In genomic region chr17:82232322-82232785, GRCh38 we compare ENCODE assay signal across 9 cellular contexts. TPM values are rescaled to one million over a fixed set of nuclear protein-coding genes. Genes with fewer than 3 reads are reported as not detected.
DNase-seq lines count a peak whose midpoint lies in the region; ATAC-seq, FAIRE-seq and TF ChIP-seq lines count a peak whose summit lies in the region.
"Had no signal": no experiment of that assay in that cellular context is flagged by ENCODE, and none has a peak within 500 bp of the region (broad histone marks: within the 10 kb centered on the region; RNA-seq: fewer than 3 reads in every experiment).

No MANE protein-coding gene starts in this region.

- TF ChIP-seq EP300 in GM12878 (IDR thresholded peaks at IDR 0.05; ENCODE audit: borderline replicate concordance in 1 of 2, control insufficient read depth in 1 of 2, low read depth in 2 of 2, low read length in 2 of 2), result no peak

- 80% methylated on average over 19 of the region's 20 CpGs for WGBS in GM12878 (ENCODE audit: insufficient coverage, insufficient replicate concordance, low lambda C conversion rate, missing lambda C conversion rate)

- no peak for ATAC-seq in GM12878
- no peak for ATAC-seq in stimulated activated effector memory CD8-positive, alpha-beta T cell treated with anti-CD3 and anti-CD28 coated beads, Interleukin-12 subunit alpha, Interleukin-12 subunit beta, amount 100 ng/mL, for 72 hours

- no peak overlapping the region for H3K9ac ChIP-seq in GM12878 (ENCODE audit: control insufficient read depth, insufficient read depth, low read length)

- TF ChIP-seq RAD21 in GM12878 (IDR thresholded peaks at IDR 0.05; ENCODE audit: insufficient read depth, low read depth, low read length), result no peak

- TF ChIP-seq CTCF in GM12878 (IDR thresholded peaks at IDR 0.05 in 2 of 3, conservative IDR thresholded peaks at IDR 0.05 in 1 of 3; ENCODE audit: control insufficient read depth in 2 of 3, extremely low read depth in 1 of 3, insufficient read depth in 1 of 3, low read depth in 3 of 3, low read length in 3 of 3) (no peak), GM13977 (IDR thresholded peaks at IDR 0.05; ENCODE audit: extremely low read depth, insufficient read depth, missing control alignments) (no peak)

- H3K9me3 ChIP-seq in GM12878 (replicated peaks; ENCODE audit: control insufficient read depth, insufficient read depth, low read length) (no peaks in the 10 kb centered on the region), iPS-18c (ENCODE audit: control insufficient read depth, insufficient read depth, low read length) (no peaks in the 10 kb centered on the region)

- BruUV-seq in GM12878 (replicated peaks; lab: Mats Ljungman, UMichigan), result no TSS peak

- RAD21 ChIA-PET in GM12878 (lab: Charles Lee; ENCODE audit: unreplicated experiment), result interaction anchor here (0.9 to 1.0 kb wide), 2 partner anchors 71 to 88 kb away, joined by 3 to 4 read pairs; no protein-coding TSS in a partner anchor

- no peak overlapping the region for H3K27ac Mint-ChIP-seq in stimulated activated effector memory CD8-positive, alpha-beta T cell treated with anti-CD3 and anti-CD28 coated beads, Interleukin-12 subunit alpha, Interleukin-12 subunit beta, amount 100 ng/mL, for 72 hours

- peak overlapping the region; percentile 79 for H3K4me2 ChIP-seq in GM12878 (ENCODE audit: control insufficient read depth, insufficient read depth)

- H2AFZ ChIP-seq in GM12878 (ENCODE audit: control insufficient read depth, low read depth, low read length), result no peak overlapping the region

- H3K36me3 ChIP-seq in H7 (replicated peaks; ENCODE audit: control insufficient read depth, insufficient read depth, low read length) (no peaks in the 10 kb centered on the region), GM12878 (ENCODE audit: control insufficient read depth in 2 of 2, insufficient read depth in 2 of 2, low read length in 1 of 2) (peaks cover 0 to 14% of the 10 kb centered on the region in 2 experiments; a peak in 3 of 4 replicates)

- FAIRE-seq in GM12878 (lab: Jason Lieb, UNC) (no peak), GM12892 (lab: Jason Lieb, UNC) (no peak)

- H3K9me3 Mint-ChIP-seq in stimulated activated effector memory CD8-positive, alpha-beta T cell treated with anti-CD3 and anti-CD28 coated beads, Interleukin-12 subunit alpha, Interleukin-12 subunit beta, amount 100 ng/mL, for 72 hours, result no peaks in the 10 kb centered on the region

- peaks cover 86% of the 10 kb centered on the region for H3K36me3 Mint-ChIP-seq in stimulated activated effector memory CD8-positive, alpha-beta T cell treated with anti-CD3 and anti-CD28 coated beads, Interleukin-12 subunit alpha, Interleukin-12 subunit beta, amount 100 ng/mL, for 72 hours

- H3K79me2 ChIP-seq in GM12878 (ENCODE audit: control insufficient read depth, insufficient read depth, low read length), result peaks cover 81% of the 10 kb centered on the region

- in situ Hi-C loops in GM12878 (cut with MboI), result no loop called here
- in situ Hi-C loops in G401 (cut with HindIII; ENCODE audit: low sequenced_read_pairs), result no loop called here
- in situ Hi-C loops in GM13977 (cut with MboI; ENCODE audit: low pct_unique_long_range_greater_than_20kb, low sequenced_read_pairs, unreplicated experiment), result no loop called here

- H3K4me3 ChIP-seq in H7 (ENCODE audit: insufficient read depth, low read depth, low read length), result peak overlapping the region; percentile 53; the same call in 1 of the 2 replicates
- H3K4me3 ChIP-seq in GM12878, result peak overlapping the region; percentile 99
- peak overlapping the region; percentile 62; the same call in 1 of the 2 replicates for H3K4me3 ChIP-seq in iPS-18c (ENCODE audit: insufficient read depth, low read depth, low read length)

- CTCF ChIA-PET in GM12878 (lab: Yijun Ruan, JAX), result interaction anchor here (2.0 kb wide), 1 partner anchor 26 kb away, joined by 8 read pairs; no protein-coding TSS in a partner anchor

- H3K4me1 ChIP-seq in GM12878 (ENCODE audit: control insufficient read depth, insufficient read depth, low read length), result peaks cover 46% of the 10 kb centered on the region

- no peaks in the 10 kb centered on the region for H4K20me1 ChIP-seq in GM12878 (ENCODE audit: control insufficient read depth, insufficient read depth)

- peak overlapping the region; percentile 93 for H3K4me3 Mint-ChIP-seq in stimulated activated effector memory CD8-positive, alpha-beta T cell treated with anti-CD3 and anti-CD28 coated beads, Interleukin-12 subunit alpha, Interleukin-12 subunit beta, amount 100 ng/mL, for 72 hours

- H3K27ac ChIP-seq in GM12878 (ENCODE audit: control insufficient read depth, insufficient read depth), result no peak overlapping the region

- TF ChIP-seq POLR2A in GM12878 (IDR thresholded peaks at IDR 0.05; ENCODE audit: low read depth, low read length), result no peak
- TF ChIP-seq POLR2A in GM12892 (IDR thresholded peaks at IDR 0.05; ENCODE audit: low read depth, low read length), result no peak

- peaks cover 41% of the 10 kb centered on the region for H3K4me1 Mint-ChIP-seq in stimulated activated effector memory CD8-positive, alpha-beta T cell treated with anti-CD3 and anti-CD28 coated beads, Interleukin-12 subunit alpha, Interleukin-12 subunit beta, amount 100 ng/mL, for 72 hours

- H3K27me3 ChIP-seq in H7 (ENCODE audit: control insufficient read depth, insufficient read depth, low read length) (peaks cover 37% of the 10 kb centered on the region), GM12878 (replicated peaks in 1 of 2; ENCODE audit: control insufficient read depth in 2 of 2, insufficient read depth in 2 of 2, low read length in 1 of 2) (no peaks in the 10 kb centered on the region)

- POLR2A ChIA-PET in GM12878 (lab: Charles Lee), result interaction anchor here (0.6 to 3.9 kb wide), 4 partner anchors 9 to 65 kb away, joined by 3 to 17 read pairs (median 4); no protein-coding TSS in a partner anchor

- intact Hi-C loops in GM12878 (cut with micrococcal nuclease; ENCODE audit: unreplicated experiment), result loop anchor here (5.0 kb wide), 1 partner anchor 180 kb away; no protein-coding TSS in a partner anchor

- no peak for DNase-seq in H7
- no peak for DNase-seq in GM12878 (ENCODE audit: low read depth, low spot score)
- no peak for DNase-seq in stimulated activated effector memory CD8-positive, alpha-beta T cell treated with anti-CD3 and anti-CD28 coated beads, Interleukin-12 subunit alpha, Interleukin-12 subunit beta, amount 100 ng/mL, for 72 hours (ENCODE audit: low spot score in 2 of 2)
- no peak for DNase-seq in G401 (ENCODE audit: low spot score)
- DNase-seq in GM13977 (ENCODE audit: low spot score), result no peak
- DNase-seq in NCI-H345 (lab: John Stamatoyannopoulos, UW), result no peak
- DNase-seq in GM12892 (ENCODE audit: insufficient read length), result no peak
- DNase-seq: NCI-H446 had no signal

- SMC1A ChIA-PET in GM12878 (lab: Charles Lee; ENCODE audit: uncharacterized antibody, unreplicated experiment), result no interaction called here

RNA-seq across cellular contexts. Expression of gene SLC16A3, which starts 3.5 kb away (rescaled TPM):
- 31.2 and 52.0 TPM in 2 replicates for total RNA-seq in H7 (2014; rRNA removed; shearing (Covaris generic))
- total RNA-seq in GM12878 (2013; cell fraction: nucleolus; rRNA removed), result 264 and 312 TPM in 2 replicates
- total RNA-seq in GM12878 (2014; rRNA removed) (33.4 and 37.8 TPM in 2 replicates), GM12878 (2014; rRNA removed; fragmentation: Illumina TruSeq; extraction: Trizol) (10.2 and 10.3 TPM in 2 replicates), GM12878 (2021) (46.5 and 49.5 TPM in 2 replicates)
- polyA plus RNA-seq in GM12878 (2011; ENCODE audit: low read depth), result 24.0 TPM
- polyA plus RNA-seq in GM12878 (2011; rRNA removed) (18.0 and 44.4 TPM in 2 replicates), GM12878 (2014; fragmentation: Illumina TruSeq; extraction: Trizol) (0.44 and 4.6 TPM in 2 replicates), GM12878 (2014; fragmentation: Nextera tagmentation; extraction: Ambion mirVana) (1 to 10 TPM in 1 of 2 experiments, under 1 TPM in 1; 0.10 to 1.2 TPM), GM12878 (2014; rRNA removed) (30.0 and 33.0 TPM in 2 replicates), GM12878 (2016; fragmentation: Nextera tagmentation; extraction: Ambion mirVana) (1 to 10 TPM; 4.3 to 5.7 TPM)
- polyA plus RNA-seq in GM12878 (2011; cell fraction: cytosol; rRNA removed), result 60.2 and 98.5 TPM in 2 replicates
- polyA plus RNA-seq in GM12878 (2011; cell fraction: nucleus; rRNA removed), result 75.2 and 100 TPM in 2 replicates
- 102 and 145 TPM in 2 replicates for polyA plus RNA-seq in GM12878 (2012)
- 47.3 and 89.5 TPM in 2 replicates for polyA minus RNA-seq in GM12878 (2011; rRNA and poly(A)+ RNA removed)
- polyA minus RNA-seq in GM12878 (2011; cell fraction: cytosol; rRNA and poly(A)+ RNA removed), result 32.2 and 37.6 TPM in 2 replicates
- 66.3 and 84.2 TPM in 2 replicates for polyA minus RNA-seq in GM12878 (2011; cell fraction: nucleus; rRNA and poly(A)+ RNA removed)
- total RNA-seq in G401 (2014; rRNA removed; shearing (Covaris generic)), result 280 and 292 TPM in 2 replicates
- 56.1 TPM for polyA plus RNA-seq in GM12892 (2012; ENCODE audit: missing spikeins)

RNA-seq across cellular contexts. Expression of gene CCDC57, which starts 19.7 kb away (rescaled TPM):
- total RNA-seq in H7 (2014; rRNA removed; shearing (Covaris generic)), result 3.7 and 6.0 TPM in 2 replicates
- total RNA-seq in GM12878 (2013; cell fraction: nucleolus; rRNA removed), result 92.3 and 116 TPM in 2 replicates
- total RNA-seq in GM12878 (2014; rRNA removed), result 43.0 and 49.0 TPM in 2 replicates
- total RNA-seq in GM12878 (2014; rRNA removed; fragmentation: Illumina TruSeq; extraction: Trizol), result 36.9 and 42.5 TPM in 2 replicates
- total RNA-seq in GM12878 (2021), result 69.1 and 74.1 TPM in 2 replicates
- polyA plus RNA-seq in GM12878 (2011; ENCODE audit: low read depth), result 82.9 TPM
- 16.2 and 30.5 TPM in 2 replicates for polyA plus RNA-seq in GM12878 (2011; rRNA removed)
- 93.0 and 152 TPM in 2 replicates for polyA plus RNA-seq in GM12878 (2011; cell fraction: cytosol; rRNA removed)
- polyA plus RNA-seq in GM12878 (2011; cell fraction: nucleus; rRNA removed), result 97.1 and 115 TPM in 2 replicates
- 44.5 and 61.4 TPM in 2 replicates for polyA plus RNA-seq in GM12878 (2012)
- polyA plus RNA-seq in GM12878 (2014; fragmentation: Illumina TruSeq; extraction: Trizol), result 7.2 and 29.3 TPM in 2 replicates
- 10 to 100 TPM in 1 of 2 experiments, 1 to 10 TPM in 1; 5.4 to 18.0 TPM for polyA plus RNA-seq in GM12878 (2014; fragmentation: Nextera tagmentation; extraction: Ambion mirVana)
- polyA plus RNA-seq in GM12878 (2014; rRNA removed), result 123 and 135 TPM in 2 replicates
- 10 to 100 TPM; 77.2 to 80.3 TPM for polyA plus RNA-seq in GM12878 (2016; fragmentation: Nextera tagmentation; extraction: Ambion mirVana)
- polyA minus RNA-seq in GM12878 (2011; rRNA and poly(A)+ RNA removed), result 9.0 and 23.6 TPM in 2 replicates
- 7.8 and 11.4 TPM in 2 replicates for polyA minus RNA-seq in GM12878 (2011; cell fraction: cytosol; rRNA and poly(A)+ RNA removed)
- polyA minus RNA-seq in GM12878 (2011; cell fraction: nucleus; rRNA and poly(A)+ RNA removed), result 13.3 and 20.4 TPM in 2 replicates
- total RNA-seq in G401 (2014; rRNA removed; shearing (Covaris generic)), result 16.6 and 22.1 TPM in 2 replicates
- polyA plus RNA-seq in GM12892 (2012; ENCODE audit: missing spikeins), result 47.8 TPM

RNA-seq across cellular contexts. Expression of gene CSNK1D, which starts 41.1 kb away (rescaled TPM):
- 31.7 and 37.3 TPM in 2 replicates for total RNA-seq in H7 (2014; rRNA removed; shearing (Covaris generic))
- 85.1 and 93.8 TPM in 2 replicates for total RNA-seq in GM12878 (2013; cell fraction: nucleolus; rRNA removed)
- total RNA-seq in GM12878 (2014; rRNA removed), result 17.3 and 25.0 TPM in 2 replicates
- 26.4 and 27.8 TPM in 2 replicates for total RNA-seq in GM12878 (2014; rRNA removed; fragmentation: Illumina TruSeq; extraction: Trizol)
- 85.5 and 94.2 TPM in 2 replicates for total RNA-seq in GM12878 (2021)
- polyA plus RNA-seq in GM12878 (2011; ENCODE audit: low read depth), result 42.9 TPM
- polyA plus RNA-seq in GM12878 (2011; rRNA removed), result 40.7 and 54.4 TPM in 2 replicates
- 58.6 and 69.9 TPM in 2 replicates for polyA plus RNA-seq in GM12878 (2011; cell fraction: cytosol; rRNA removed)
- 236 and 302 TPM in 2 replicates for polyA plus RNA-seq in GM12878 (2011; cell fraction: nucleus; rRNA removed)
- 62.0 and 78.9 TPM in 2 replicates for polyA plus RNA-seq in GM12878 (2012)
- 72.5 and 105 TPM in 2 replicates for polyA plus RNA-seq in GM12878 (2014; fragmentation: Illumina TruSeq; extraction: Trizol)
- polyA plus RNA-seq in GM12878 (2014; fragmentation: Nextera tagmentation; extraction: Ambion mirVana), result 10 to 100 TPM in 1 of 2 experiments, 1 to 10 TPM in 1; 5.7 to 13.0 TPM
- 74.9 and 90.3 TPM in 2 replicates for polyA plus RNA-seq in GM12878 (2014; rRNA removed)
- 10 to 100 TPM; 61.8 to 63.4 TPM for polyA plus RNA-seq in GM12878 (2016; fragmentation: Nextera tagmentation; extraction: Ambion mirVana)
- polyA minus RNA-seq in GM12878 (2011; rRNA and poly(A)+ RNA removed), result 53.9 and 56.8 TPM in 2 replicates
- polyA minus RNA-seq in GM12878 (2011; cell fraction: cytosol; rRNA and poly(A)+ RNA removed), result 25.1 and 26.0 TPM in 2 replicates
- 38.6 and 73.4 TPM in 2 replicates for polyA minus RNA-seq in GM12878 (2011; cell fraction: nucleus; rRNA and poly(A)+ RNA removed)
- 83.1 and 87.7 TPM in 2 replicates for total RNA-seq in G401 (2014; rRNA removed; shearing (Covaris generic))
- 52.3 TPM for polyA plus RNA-seq in GM12892 (2012; ENCODE audit: missing spikeins)
